19 cellular contexts compared by ENCODE assay signal in genomic region chr7:36960105-36960504, GRCh38.
A peak's percentile ranks its signal among the peaks of the same experiment; 100 is the strongest.
DNase-seq lines count a peak whose midpoint lies in the region; ATAC-seq, FAIRE-seq and TF ChIP-seq lines count a peak whose summit lies in the region.
"Had no signal": no experiment of that assay in that cellular context is flagged by ENCODE, and none has a peak within 500 bp of the region (broad histone marks: within the 10 kb centered on the region; RNA-seq: fewer than 3 reads in every experiment).

No MANE protein-coding gene starts in this region.

- H3K4me1 Mint-ChIP-seq in activated CD4-positive, alpha-beta T cell treated with anti-CD3 and anti-CD28 coated beads for 36 hours = peaks cover 46% of the 10 kb centered on the region
- peaks cover 36% of the 10 kb centered on the region for H3K4me1 Mint-ChIP-seq in activated T-helper 2 cell treated with anti-CD3 and anti-CD28 coated beads, Interferon-gamma antibody, Interleukin-2, Interleukin-4, amounts not matched to agents 10 μg/mL and 5 μg/mL and 100 μg/mL, durations not matched to agents 14 hours and 24 hours and 36 hours (ENCODE audit: low read depth)

- peak; percentile 48 for FAIRE-seq in GM12892 (lab: Jason Lieb, UNC)
- FAIRE-seq: GM18507, H54 had no signal

- no peak overlapping the region for H3K4me3 Mint-ChIP-seq in activated CD4-positive, alpha-beta T cell treated with anti-CD3 and anti-CD28 coated beads for 36 hours
- H3K4me3 Mint-ChIP-seq in activated T-helper 2 cell treated with anti-CD3 and anti-CD28 coated beads, Interferon-gamma antibody, Interleukin-2, Interleukin-4, amounts not matched to agents 10 μg/mL and 5 μg/mL and 100 μg/mL, durations not matched to agents 14 hours and 24 hours and 36 hours (ENCODE audit: low read depth) = no peak overlapping the region
- H3K4me3 Mint-ChIP-seq: CD8-positive, alpha-beta memory T cell had no signal

- TF ChIP-seq POLR2A in GM12892 (IDR thresholded peaks at IDR 0.05; ENCODE audit: low read depth, low read length) = no peak

- H3K27ac ChIP-seq in mesendoderm (ENCODE audit: low read depth, low read length) = no peak overlapping the region
- H3K27ac ChIP-seq: BLaER1, GM23248 had no signal

- peak overlapping the region; percentile 63 for H3K18ac ChIP-seq in mesendoderm (ENCODE audit: low read length)

- intact Hi-C loops in activated CD4-positive, alpha-beta T cell treated with anti-CD3 and anti-CD28 coated beads for 36 hours (cut with DNase I, micrococcal nuclease) = loop anchor here (5.0 to 10.0 kb wide), 6 partner anchors 72 to 475 kb away; partner anchors contain the start of gene AOAH (in 1 of the 2)
- intact Hi-C loops in activated T-helper 2 cell treated with anti-CD3 and anti-CD28 coated beads, Interferon-gamma antibody, Interleukin-2, Interleukin-4, amounts not matched to agents 10 μg/mL and 5 μg/mL and 100 μg/mL, durations not matched to agents 14 hours and 24 hours and 36 hours (cut with micrococcal nuclease) = loop anchor here (2.0 to 10.0 kb wide), 6 partner anchors 107 to 475 kb away; partner anchors contain the start of gene AOAH

- no peak overlapping the region for H3K9ac ChIP-seq in mesendoderm (ENCODE audit: low read length)
- H3K9ac ChIP-seq: BLaER1, GM23248 had no signal

- no peaks in the 10 kb centered on the region for H3K36me3 ChIP-seq in mesendoderm (ENCODE audit: control insufficient read depth, insufficient read depth, low read length)
- H3K36me3 ChIP-seq: BLaER1 had no signal

- H2BK15ac ChIP-seq in mesendoderm (replicated peaks; ENCODE audit: low read depth) = no peak overlapping the region

- H3K4me1 ChIP-seq in mesendoderm (ENCODE audit: control insufficient read depth, low read depth, low read length) = peaks cover 3% of the 10 kb centered on the region
- H3K4me1 ChIP-seq: BLaER1, Caco-2 had no signal

- WGBS in mesendoderm (ENCODE audit: extremely low coverage, insufficient coverage, low lambda C conversion rate) = no CpG with 5 or more reads among the region's 1 CpG

- no peak overlapping the region for H4K5ac ChIP-seq in mesendoderm (ENCODE audit: low read length)

- no peak overlapping the region for H3K4me3 ChIP-seq in mesendoderm (ENCODE audit: low read length)
- no peak overlapping the region for H3K4me3 ChIP-seq in foreskin fibroblast (ENCODE audit: low read depth in 1 of 2, low read length in 2 of 2)
- H3K4me3 ChIP-seq: BLaER1, GM23248 had no signal

- H2AK5ac ChIP-seq in mesendoderm (ENCODE audit: low read length) = no peak overlapping the region

- H3K27ac Mint-ChIP-seq in activated CD4-positive, alpha-beta T cell treated with anti-CD3 and anti-CD28 coated beads for 36 hours = peak overlapping the region; percentile 3
- peak overlapping the region; percentile 72 for H3K27ac Mint-ChIP-seq in activated T-helper 2 cell treated with anti-CD3 and anti-CD28 coated beads, Interferon-gamma antibody, Interleukin-2, Interleukin-4, amounts not matched to agents 10 μg/mL and 5 μg/mL and 100 μg/mL, durations not matched to agents 14 hours and 24 hours and 36 hours

- peaks cover 41% of the 10 kb centered on the region for H3K36me3 Mint-ChIP-seq in activated CD4-positive, alpha-beta T cell treated with anti-CD3 and anti-CD28 coated beads for 36 hours (ENCODE audit: low read depth)
- H3K36me3 Mint-ChIP-seq in activated T-helper 2 cell treated with anti-CD3 and anti-CD28 coated beads, Interferon-gamma antibody, Interleukin-2, Interleukin-4, amounts not matched to agents 10 μg/mL and 5 μg/mL and 100 μg/mL, durations not matched to agents 14 hours and 24 hours and 36 hours (ENCODE audit: low read depth) = peaks cover 33% of the 10 kb centered on the region

- no peak overlapping the region for H2BK120ac ChIP-seq in mesendoderm (ENCODE audit: low read depth, low read length)

- H3K27me3 Mint-ChIP-seq in activated CD4-positive, alpha-beta T cell treated with anti-CD3 and anti-CD28 coated beads for 36 hours = no peaks in the 10 kb centered on the region
- no peaks in the 10 kb centered on the region for H3K27me3 Mint-ChIP-seq in activated T-helper 2 cell treated with anti-CD3 and anti-CD28 coated beads, Interferon-gamma antibody, Interleukin-2, Interleukin-4, amounts not matched to agents 10 μg/mL and 5 μg/mL and 100 μg/mL, durations not matched to agents 14 hours and 24 hours and 36 hours (ENCODE audit: low read depth)

- H3K4ac ChIP-seq in mesendoderm (ENCODE audit: low read depth, low read length) = peak overlapping the region; percentile 64

- H3K56ac ChIP-seq in mesendoderm (ENCODE audit: low read length) = no peak overlapping the region

- CTCF ChIA-PET in activated CD4-positive, alpha-beta T cell treated with anti-CD3 and anti-CD28 coated beads for 36 hours (lab: Charles Lee) = interaction anchor here (0.5 to 1.4 kb wide), 8 partner anchors 20 to 667 kb away, joined by 3 to 5 read pairs (median 3); no protein-coding TSS in a partner anchor

- H4K8ac ChIP-seq in mesendoderm (ENCODE audit: low read depth, low read length) = no peak overlapping the region

- H3K27me3 ChIP-seq in mesendoderm (ENCODE audit: insufficient read depth, low read length, poor library complexity) = no peaks in the 10 kb centered on the region
- H3K27me3 ChIP-seq: BLaER1 had no signal

- H3K4me2 ChIP-seq in mesendoderm (ENCODE audit: low read length) = no peak overlapping the region
- H3K4me2 ChIP-seq: BLaER1 had no signal

- no peaks in the 10 kb centered on the region for H3K79me1 ChIP-seq in mesendoderm (ENCODE audit: low read length)

- ATAC-seq in activated CD4-positive, alpha-beta T cell treated with anti-CD3 and anti-CD28 coated beads for 36 hours = no peak
- ATAC-seq in GM21381 (IDR thresholded peaks at IDR 0.05; ENCODE audit: unreplicated experiment) = no peak
- ATAC-seq: HCT116 had no signal

- no peaks in the 10 kb centered on the region for H3K79me2 ChIP-seq in mesendoderm (ENCODE audit: control insufficient read depth, insufficient read depth, low read length)

- peaks cover 3% of the 10 kb centered on the region for H3K9me3 Mint-ChIP-seq in activated CD4-positive, alpha-beta T cell treated with anti-CD3 and anti-CD28 coated beads for 36 hours (ENCODE audit: low read depth)
- peaks cover 4% of the 10 kb centered on the region for H3K9me3 Mint-ChIP-seq in activated T-helper 2 cell treated with anti-CD3 and anti-CD28 coated beads, Interferon-gamma antibody, Interleukin-2, Interleukin-4, amounts not matched to agents 10 μg/mL and 5 μg/mL and 100 μg/mL, durations not matched to agents 14 hours and 24 hours and 36 hours

- DNase-seq in activated CD4-positive, alpha-beta T cell treated with anti-CD3 and anti-CD28 coated beads for 36 hours = no peak
- DNase-seq in activated CD4-positive, alpha-beta T cell treated with anti-CD3 and anti-CD28 coated beads for 4 hours = no peak
- DNase-seq in GM12892 (ENCODE audit: insufficient read length) = no peak
- no peak for DNase-seq in activated T-helper 2 cell treated with anti-CD3 and anti-CD28 coated beads, Interferon-gamma antibody, Interleukin-2, Interleukin-4, amounts not matched to agents 10 μg/mL and 5 μg/mL and 100 μg/mL, durations not matched to agents 14 hours and 24 hours and 36 hours (ENCODE audit: low spot score)
- DNase-seq in mesendoderm = no peak
- no peak for DNase-seq in foreskin fibroblast
- no peak for DNase-seq in HUDEP-2 (lab: John Stamatoyannopoulos, UW; ENCODE audit: unreplicated experiment in 76 of 76)
- DNase-seq: 8988T; AML-193; Caco-2; CD8-positive, alpha-beta memory T cell; DMS53; GF-D8; GM23248 had no signal

- no peak overlapping the region for H2BK5ac ChIP-seq in mesendoderm (ENCODE audit: low read length)

- no peak overlapping the region for H3K23ac ChIP-seq in mesendoderm (ENCODE audit: low read length)

- TF ChIP-seq CTCF in foreskin fibroblast (IDR thresholded peaks at IDR 0.05; ENCODE audit: low read depth, low read length) = no peak

- POLR2A ChIA-PET in activated CD4-positive, alpha-beta T cell treated with anti-CD3 and anti-CD28 coated beads for 36 hours (lab: Charles Lee) = no interaction called here
